Comparison of ENCODE assay signal across 8 cellular contexts in genomic region chr3:49723301-49723630, GRCh38. TPM values are rescaled to one million over a fixed set of nuclear protein-coding genes. Genes with fewer than 3 reads are reported as not detected.
DNase-seq lines count a peak whose midpoint lies in the region; ATAC-seq and TF ChIP-seq lines count a peak whose summit lies in the region.

No MANE protein-coding gene starts in this region.

- H3K4me3 ChIP-seq in GM06990 (replicated peaks; ENCODE audit: low read depth, low read length) = peak overlapping the region; percentile 99

- ATAC-seq in HG02870 (IDR thresholded peaks at IDR 0.05; ENCODE audit: unreplicated experiment) (no peak), GM21447 (IDR thresholded peaks at IDR 0.05; ENCODE audit: unreplicated experiment) (no peak)

- H3K27me3 ChIP-seq in GM06990 (replicated peaks; ENCODE audit: control insufficient read depth, insufficient read depth, low read length) = no peaks in the 10 kb centered on the region

- H3K36me3 ChIP-seq in GM06990 (ENCODE audit: control insufficient read depth, insufficient read depth, low read length) = peaks cover 32% of the 10 kb centered on the region

- DNase-seq in GM06990 (ENCODE audit: extremely low read depth, insufficient read length) (no peak), M059J (ENCODE audit: low read depth) (peak; percentile 42), dermis microvascular lymphatic vessel endothelial cell (ENCODE audit: low read depth in 2 of 2) (peak; percentile 33 to 80), lung microvascular endothelial cell (ENCODE audit: low read depth in 2 of 2) (peak; percentile 56 to 71)
- peak; percentile 76 for DNase-seq in activated CD4-positive, alpha-beta T cell treated with anti-CD3 and anti-CD28 coated beads for 48 hours
- DNase-seq in stimulated activated CD4-positive, alpha-beta T cell treated with anti-CD3 and anti-CD28 coated beads, TNF-alpha, amount 100 ng/mL, for 4 hours (ENCODE audit: low read depth in 3 of 3) = peak in 2 of 3 experiments; percentile 28 to 32

- no peak for TF ChIP-seq CTCF in GM06990 (IDR thresholded peaks at IDR 0.05; ENCODE audit: insufficient read depth, low read length, poor library complexity, severe bottlenecking)

RNA-seq across cellular contexts. Expression of gene GMPPB, which starts 0.5 kb away (rescaled TPM):
- total RNA-seq in M059J (2014; rRNA removed; shearing (Covaris generic)) = 20.4 and 39.4 TPM in 2 replicates
- total RNA-seq in dermis microvascular lymphatic vessel endothelial cell (20.9 and 28.2 TPM in 2 replicates), lung microvascular endothelial cell (12.9 and 19.4 TPM in 2 replicates)

RNA-seq across cellular contexts. Expression of gene AMIGO3, which starts 3.8 kb away (rescaled TPM):
- 5.5 TPM in 1 of 2 replicates, not detected in the other for total RNA-seq in M059J (2014; rRNA removed; shearing (Covaris generic))
- total RNA-seq in dermis microvascular lymphatic vessel endothelial cell = not detected in 2 replicates
- total RNA-seq in lung microvascular endothelial cell = under 0.01 and 0.40 TPM in 2 replicates

RNA-seq across cellular contexts. Expression of gene RNF123, which starts 33.9 kb away (rescaled TPM):
- total RNA-seq in M059J (2014; rRNA removed; shearing (Covaris generic)) = 6.9 and 13.7 TPM in 2 replicates
- total RNA-seq in dermis microvascular lymphatic vessel endothelial cell (18.4 and 28.6 TPM in 2 replicates), lung microvascular endothelial cell (14.8 and 23.2 TPM in 2 replicates)

RNA-seq across cellular contexts. Expression of gene MST1, which starts 34.0 kb away (rescaled TPM):
- total RNA-seq in M059J (2014; rRNA removed; shearing (Covaris generic)) = 0.59 TPM in 1 of 2 replicates, not detected in the other
- total RNA-seq in dermis microvascular lymphatic vessel endothelial cell (1.8 and 2.1 TPM in 2 replicates), lung microvascular endothelial cell (1.5 and 2.2 TPM in 2 replicates)

RNA-seq across cellular contexts. Expression of gene APEH, which starts 49.1 kb away (rescaled TPM):
- 60.4 and 88.6 TPM in 2 replicates for total RNA-seq in M059J (2014; rRNA removed; shearing (Covaris generic))
- 108 and 118 TPM in 2 replicates for total RNA-seq in dermis microvascular lymphatic vessel endothelial cell
- 88.3 and 92.1 TPM in 2 replicates for total RNA-seq in lung microvascular endothelial cell
